Comparison of ENCODE assay signal across 8 cellular contexts in genomic region chrX:67780694-67781109, GRCh38.
DNase-seq lines count a peak whose midpoint lies in the region; ATAC-seq and TF ChIP-seq lines count a peak whose summit lies in the region.

No MANE protein-coding gene starts in this region.

- peak overlapping the region in 3 of 4 donors; percentile 13 to 65 (median 42) for H3K27ac ChIP-seq in esophagus squamous epithelium

- H3K9me3 ChIP-seq in esophagus squamous epithelium, result no peaks in the 10 kb centered on the region

- no peak for TF ChIP-seq POLR2A in esophagus squamous epithelium (IDR thresholded peaks at IDR 0.05)

- WGBS in esophagus squamous epithelium, 2 donors, result 0% methylated on average over 1 to 2 of the region's 2 CpGs

- no peaks in the 10 kb centered on the region for H3K27me3 ChIP-seq in esophagus squamous epithelium

- no peaks in the 10 kb centered on the region for H3K36me3 ChIP-seq in esophagus squamous epithelium

- peaks cover 0 to 6% (median 0%) of the 10 kb centered on the region in 3 donors for H3K4me1 ChIP-seq in esophagus squamous epithelium

- intact Hi-C loops in esophagus squamous epithelium (cut with DNase I), result no loop called here

- no peak overlapping the region for H3K4me3 ChIP-seq in esophagus squamous epithelium

- TF ChIP-seq CTCF in esophagus squamous epithelium (IDR thresholded peaks at IDR 0.05), result no peak

- ATAC-seq in GM21526 (IDR thresholded peaks at IDR 0.05; ENCODE audit: low FRiP score, unreplicated experiment) (no peak), GM21360 (IDR thresholded peaks at IDR 0.05; ENCODE audit: unreplicated experiment) (no peak), GM21723 (IDR thresholded peaks at IDR 0.05; ENCODE audit: unreplicated experiment) (no peak)

- DNase-seq in ELR (ENCODE audit: low read depth), result peak; percentile 87
- DNase-seq in RKO (ENCODE audit: low spot score), result peak; percentile 65
- DNase-seq in esophagus squamous epithelium (lab: John Stamatoyannopoulos, UW), result no peak
- DNase-seq in nucleus accumbens (lab: John Stamatoyannopoulos, UW), result peak in 33 of 56 donors; percentile 0 to 31 (median 3)
- DNase-seq in NCI-H510A treated with DMSO at 0.1 percent for 48 hours (lab: John Stamatoyannopoulos, UW), result no peak

Comparison
In these comparisons a context has a peak if more than half of its experiments do, and no peak if none do; other contexts are left out.
1. DNase-seq: peak in ELR (single experiment), RKO (single experiment) and nucleus accumbens (33 of 56); none in esophagus squamous epithelium (single experiment) and NCI-H510A treated with DMSO at 0.1 percent for 48 hours (single experiment).